2 cellular contexts compared by ENCODE assay signal in the genomic region with DNA sequence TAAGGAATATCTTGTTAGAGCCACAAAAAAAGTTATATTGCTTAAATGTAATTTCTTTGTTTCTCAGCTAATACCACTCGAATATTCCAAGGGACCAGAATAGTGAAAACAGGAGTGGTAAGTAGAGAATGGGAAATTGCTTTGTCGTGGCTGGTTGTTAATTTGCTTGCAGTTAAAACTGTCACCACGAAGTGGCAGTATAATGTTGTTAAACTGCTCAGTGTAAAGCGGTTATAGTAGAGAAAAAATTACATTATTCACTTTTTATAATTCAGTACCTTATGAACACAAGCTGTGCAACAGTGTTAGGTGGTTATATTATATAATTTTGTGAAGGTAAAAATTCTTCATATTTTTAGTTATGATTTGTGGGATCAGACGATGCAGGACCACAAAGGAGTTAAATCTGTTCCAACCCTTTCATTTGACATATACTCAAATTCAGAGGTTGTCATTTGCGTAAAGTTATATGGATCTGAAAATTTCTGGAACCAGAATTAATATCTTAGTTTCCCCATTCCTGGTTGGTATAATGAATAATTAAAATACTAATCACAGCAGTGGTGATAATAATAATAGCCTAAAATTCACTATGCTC.
TF ChIP-seq lines count a peak whose summit lies in the region.

No MANE protein-coding gene starts in this region.

TF ChIP-seq in GM23338, 12 proteins besides CTCF, POLR2A, EP300 and RAD21 (continued from another document and continues in another):
- TF ChIP-seq STAT1 (IDR thresholded peaks at IDR 0.05; ENCODE audit: unreplicated experiment) (no peak), ZNF331 (CRISPR knock-in tag; IDR thresholded peaks at IDR 0.05; ENCODE audit: low read depth) (no peak), EZH2 (IDR thresholded peaks at IDR 0.05; ENCODE audit: low read depth, unreplicated experiment) (no peak), CREB1 (CRISPR knock-in tag; IDR thresholded peaks at IDR 0.05; ENCODE audit: low read depth) (no peak), NANOG (IDR thresholded peaks at IDR 0.05; ENCODE audit: borderline replicate concordance) (no peak), JUNB (IDR thresholded peaks at IDR 0.05; ENCODE audit: unreplicated experiment) (no peak), ZNF462 (CRISPR knock-in tag; IDR thresholded peaks at IDR 0.05) (no peak), ZNF114 (CRISPR knock-in tag; IDR thresholded peaks at IDR 0.05) (no peak), EZH2phosphoT487 (IDR thresholded peaks at IDR 0.05; ENCODE audit: unreplicated experiment) (no peak)
- TF ChIP-seq, protein P1, sequence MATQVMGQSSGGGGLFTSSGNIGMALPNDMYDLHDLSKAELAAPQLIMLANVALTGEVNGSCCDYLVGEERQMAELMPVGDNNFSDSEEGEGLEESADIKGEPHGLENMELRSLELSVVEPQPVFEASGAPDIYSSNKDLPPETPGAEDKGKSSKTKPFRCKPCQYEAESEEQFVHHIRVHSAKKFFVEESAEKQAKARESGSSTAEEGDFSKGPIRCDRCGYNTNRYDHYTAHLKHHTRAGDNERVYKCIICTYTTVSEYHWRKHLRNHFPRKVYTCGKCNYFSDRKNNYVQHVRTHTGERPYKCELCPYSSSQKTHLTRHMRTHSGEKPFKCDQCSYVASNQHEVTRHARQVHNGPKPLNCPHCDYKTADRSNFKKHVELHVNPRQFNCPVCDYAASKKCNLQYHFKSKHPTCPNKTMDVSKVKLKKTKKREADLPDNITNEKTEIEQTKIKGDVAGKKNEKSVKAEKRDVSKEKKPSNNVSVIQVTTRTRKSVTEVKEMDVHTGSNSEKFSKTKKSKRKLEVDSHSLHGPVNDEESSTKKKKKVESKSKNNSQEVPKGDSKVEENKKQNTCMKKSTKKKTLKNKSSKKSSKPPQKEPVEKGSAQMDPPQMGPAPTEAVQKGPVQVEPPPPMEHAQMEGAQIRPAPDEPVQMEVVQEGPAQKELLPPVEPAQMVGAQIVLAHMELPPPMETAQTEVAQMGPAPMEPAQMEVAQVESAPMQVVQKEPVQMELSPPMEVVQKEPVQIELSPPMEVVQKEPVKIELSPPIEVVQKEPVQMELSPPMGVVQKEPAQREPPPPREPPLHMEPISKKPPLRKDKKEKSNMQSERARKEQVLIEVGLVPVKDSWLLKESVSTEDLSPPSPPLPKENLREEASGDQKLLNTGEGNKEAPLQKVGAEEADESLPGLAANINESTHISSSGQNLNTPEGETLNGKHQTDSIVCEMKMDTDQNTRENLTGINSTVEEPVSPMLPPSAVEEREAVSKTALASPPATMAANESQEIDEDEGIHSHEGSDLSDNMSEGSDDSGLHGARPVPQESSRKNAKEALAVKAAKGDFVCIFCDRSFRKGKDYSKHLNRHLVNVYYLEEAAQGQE (IDR thresholded peaks at IDR 0.05; ENCODE audit: unreplicated experiment), result no peak

TF ChIP-seq in endothelial cell of umbilical vein, 7 proteins besides CTCF, POLR2A, EP300 and RAD21 (continued from another document):
- no peak for TF ChIP-seq EZH2 (IDR thresholded peaks at IDR 0.05; ENCODE audit: borderline replicate concordance, low read depth, low read length, severe bottlenecking)
- TF ChIP-seq FOS (IDR thresholded peaks at IDR 0.05; ENCODE audit: borderline replicate concordance, insufficient read depth, low read length), result no peak
- TF ChIP-seq JUN (IDR thresholded peaks at IDR 0.05; ENCODE audit: borderline replicate concordance, insufficient read depth, insufficient read length, low read depth), result no peak
- TF ChIP-seq MAX (IDR thresholded peaks at IDR 0.05; ENCODE audit: insufficient read depth, insufficient read length), result no peak
- TF ChIP-seq POLR2AphosphoS5 (IDR thresholded peaks at IDR 0.05; ENCODE audit: insufficient read depth, low read depth, low read length), result no peak
- no peak for TF ChIP-seq GATA2 (IDR thresholded peaks at IDR 0.05; ENCODE audit: insufficient read depth, insufficient read length, low read depth, low read length)
